Comparison of ENCODE assay signal across 2 cellular contexts in the genomic region with DNA sequence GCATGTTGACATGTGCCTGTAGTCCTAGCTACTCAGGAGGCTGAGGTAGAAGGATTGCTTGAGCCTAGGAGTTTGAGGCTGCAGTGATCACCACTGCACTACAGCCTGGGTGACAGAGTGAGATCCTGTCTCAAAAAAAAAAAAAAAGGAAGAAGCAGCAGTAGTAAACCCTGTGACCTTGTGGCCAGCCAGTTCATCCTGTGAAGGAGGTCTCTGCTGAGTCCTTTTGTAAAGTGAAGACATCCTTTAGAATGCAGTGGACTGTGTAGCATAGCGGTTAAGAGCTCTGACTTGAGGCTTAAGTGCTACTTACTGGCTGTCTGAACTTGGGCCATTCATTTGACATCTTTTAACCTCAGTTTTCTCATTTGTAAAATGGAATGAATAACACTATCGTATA.
TF ChIP-seq lines count a peak whose summit lies in the region.

No MANE protein-coding gene starts in this region.

TF ChIP-seq in GM12878, 131 proteins besides CTCF, POLR2A, EP300 and RAD21:
- TF ChIP-seq PML (IDR thresholded peaks at IDR 0.05; ENCODE audit: low read length) (no peak), PAX5 (IDR thresholded peaks at IDR 0.05; ENCODE audit: borderline replicate concordance, low read depth, low read length) (peak; percentile 10; the same call in 1 of the 2 replicates), RUNX3 (IDR thresholded peaks at IDR 0.05; ENCODE audit: low read length) (peak; percentile 19; the same call in 1 of the 2 replicates), HDGF (IDR thresholded peaks at IDR 0.05) (0 out of 2 replicates have a peak, but pooled peaks have one; percentile 68), NBN (IDR thresholded peaks at IDR 0.05) (0 out of 2 replicates have a peak, but pooled peaks have one; percentile 44), ZNF384 (IDR thresholded peaks at IDR 0.05; ENCODE audit: borderline replicate concordance, low read depth, low read length) (peak; percentile 79; the same call in 1 of the 2 replicates), KAT2A (conservative IDR thresholded peaks at IDR 0.05; ENCODE audit: control insufficient read depth, low read depth, low read length) (no peak), NR2F1 (conservative IDR thresholded peaks at IDR 0.05) (peak; percentile 77), CBFB (IDR thresholded peaks at IDR 0.05; ENCODE audit: low read depth) (no peak), SMC3 (IDR thresholded peaks at IDR 0.05; ENCODE audit: borderline replicate concordance, low read length) (no peak), RAD51 (IDR thresholded peaks at IDR 0.05) (0 out of 2 replicates have a peak, but pooled peaks have one; percentile 22), STAT3 (IDR thresholded peaks at IDR 0.05; ENCODE audit: low read depth, low read length) (no peak)
- TF ChIP-seq, protein P1, sequence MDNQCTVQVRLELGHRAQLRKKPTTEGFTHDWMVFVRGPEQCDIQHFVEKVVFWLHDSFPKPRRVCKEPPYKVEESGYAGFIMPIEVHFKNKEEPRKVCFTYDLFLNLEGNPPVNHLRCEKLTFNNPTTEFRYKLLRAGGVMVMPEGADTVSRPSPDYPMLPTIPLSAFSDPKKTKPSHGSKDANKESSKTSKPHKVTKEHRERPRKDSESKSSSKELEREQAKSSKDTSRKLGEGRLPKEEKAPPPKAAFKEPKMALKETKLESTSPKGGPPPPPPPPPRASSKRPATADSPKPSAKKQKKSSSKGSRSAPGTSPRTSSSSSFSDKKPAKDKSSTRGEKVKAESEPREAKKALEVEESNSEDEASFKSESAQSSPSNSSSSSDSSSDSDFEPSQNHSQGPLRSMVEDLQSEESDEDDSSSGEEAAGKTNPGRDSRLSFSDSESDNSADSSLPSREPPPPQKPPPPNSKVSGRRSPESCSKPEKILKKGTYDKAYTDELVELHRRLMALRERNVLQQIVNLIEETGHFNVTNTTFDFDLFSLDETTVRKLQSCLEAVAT (IDR thresholded peaks at IDR 0.05) = 0 out of 2 replicates have a peak, but pooled peaks have one; percentile 53
- TF ChIP-seq, protein P2, sequence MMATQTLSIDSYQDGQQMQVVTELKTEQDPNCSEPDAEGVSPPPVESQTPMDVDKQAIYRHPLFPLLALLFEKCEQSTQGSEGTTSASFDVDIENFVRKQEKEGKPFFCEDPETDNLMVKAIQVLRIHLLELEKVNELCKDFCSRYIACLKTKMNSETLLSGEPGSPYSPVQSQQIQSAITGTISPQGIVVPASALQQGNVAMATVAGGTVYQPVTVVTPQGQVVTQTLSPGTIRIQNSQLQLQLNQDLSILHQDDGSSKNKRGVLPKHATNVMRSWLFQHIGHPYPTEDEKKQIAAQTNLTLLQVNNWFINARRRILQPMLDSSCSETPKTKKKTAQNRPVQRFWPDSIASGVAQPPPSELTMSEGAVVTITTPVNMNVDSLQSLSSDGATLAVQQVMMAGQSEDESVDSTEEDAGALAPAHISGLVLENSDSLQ (IDR thresholded peaks at IDR 0.05) = 0 out of 2 replicates have a peak, but pooled peaks have one; percentile 7
- TF ChIP-seq, protein P3, sequence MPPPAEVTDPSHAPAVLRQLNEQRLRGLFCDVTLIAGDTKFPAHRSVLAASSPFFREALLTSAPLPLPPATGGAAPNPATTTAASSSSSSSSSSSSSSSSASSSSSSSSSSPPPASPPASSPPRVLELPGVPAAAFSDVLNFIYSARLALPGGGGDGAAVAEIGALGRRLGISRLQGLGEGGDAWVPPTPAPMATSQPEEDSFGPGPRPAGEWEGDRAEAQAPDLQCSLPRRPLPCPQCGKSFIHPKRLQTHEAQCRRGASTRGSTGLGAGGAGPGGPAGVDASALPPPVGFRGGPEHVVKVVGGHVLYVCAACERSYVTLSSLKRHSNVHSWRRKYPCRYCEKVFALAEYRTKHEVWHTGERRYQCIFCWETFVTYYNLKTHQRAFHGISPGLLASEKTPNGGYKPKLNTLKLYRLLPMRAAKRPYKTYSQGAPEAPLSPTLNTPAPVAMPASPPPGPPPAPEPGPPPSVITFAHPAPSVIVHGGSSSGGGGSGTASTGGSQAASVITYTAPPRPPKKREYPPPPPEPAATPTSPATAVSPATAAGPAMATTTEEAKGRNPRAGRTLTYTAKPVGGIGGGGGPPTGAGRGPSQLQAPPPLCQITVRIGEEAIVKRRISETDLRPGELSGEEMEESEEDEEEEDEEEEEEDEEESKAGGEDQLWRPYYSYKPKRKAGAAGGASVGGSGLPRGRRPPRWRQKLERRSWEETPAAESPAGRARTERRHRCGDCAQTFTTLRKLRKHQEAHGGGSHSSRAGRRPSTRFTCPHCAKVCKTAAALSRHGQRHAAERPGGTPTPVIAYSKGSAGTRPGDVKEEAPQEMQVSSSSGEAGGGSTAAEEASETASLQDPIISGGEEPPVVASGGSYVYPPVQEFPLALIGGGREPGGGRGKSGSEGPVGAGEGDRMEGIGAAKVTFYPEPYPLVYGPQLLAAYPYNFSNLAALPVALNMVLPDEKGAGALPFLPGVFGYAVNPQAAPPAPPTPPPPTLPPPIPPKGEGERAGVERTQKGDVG (CRISPR knock-in tag; IDR thresholded peaks at IDR 0.05) = no peak
TF ChIP-seq in GM12878: peak in this region for 9.

TF ChIP-seq in HEK293T, 16 proteins besides CTCF, POLR2A, EP300 and RAD21:
- TF ChIP-seq HDGF (IDR thresholded peaks at IDR 0.05; ENCODE audit: borderline replicate concordance) = no peak
- no peak for TF ChIP-seq ARNT (IDR thresholded peaks at IDR 0.05)
- TF ChIP-seq, protein P2 (IDR thresholded peaks at IDR 0.05) = no peak
- TF ChIP-seq SUZ12 (IDR thresholded peaks at IDR 0.05) = no peak
- TF ChIP-seq FOXA1 (IDR thresholded peaks at IDR 0.05) = no peak
